18 cellular contexts compared by ENCODE assay signal in the genomic region with DNA sequence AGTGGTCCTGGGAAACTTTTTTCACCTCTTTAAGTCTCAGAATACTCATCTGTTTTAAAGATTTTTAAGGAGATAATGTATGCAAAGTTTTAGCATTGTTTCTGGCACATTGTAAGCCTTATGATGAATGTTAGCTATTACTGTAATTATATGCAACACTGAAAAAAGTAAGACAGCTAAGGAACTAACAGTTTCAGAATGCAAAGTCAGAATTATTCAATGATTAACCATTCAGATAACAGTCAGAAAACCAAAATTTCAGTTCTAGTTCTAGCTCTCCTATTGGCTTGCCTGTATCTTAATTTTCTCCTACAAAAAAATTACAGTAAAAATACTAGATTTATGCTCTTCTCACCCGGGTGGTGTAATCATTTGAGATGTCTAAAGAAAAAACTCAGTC.
DNase-seq lines count a peak whose midpoint lies in the region; ATAC-seq and TF ChIP-seq lines count a peak whose summit lies in the region.
"Had no signal": no experiment of that assay in that cellular context is flagged by ENCODE, and none has a peak within 500 bp of the region (broad histone marks: within the 10 kb centered on the region; RNA-seq: fewer than 3 reads in every experiment).

No MANE protein-coding gene starts in this region.

- no peaks in the 10 kb centered on the region for H3K9me3 Mint-ChIP-seq in activated CD4-positive, alpha-beta T cell treated with anti-CD3 and anti-CD28 coated beads, Interleukin-2, amount 10 ng/mL, durations not matched to agents 7 days and 5 days
- H3K9me3 Mint-ChIP-seq in mesothelial cell of epicardium = peaks cover 4% of the 10 kb centered on the region
- H3K9me3 Mint-ChIP-seq: CD8-positive, alpha-beta T cell had no signal

- no peak for TF ChIP-seq CTCF in mesothelial cell of epicardium (IDR thresholded peaks at IDR 0.05; ENCODE audit: unreplicated experiment)

- POLR2A ChIA-PET in activated CD4-positive, alpha-beta T cell treated with anti-CD3 and anti-CD28 coated beads, Interleukin-2, amount 10 ng/mL, durations not matched to agents 7 days and 5 days (lab: Charles Lee) = no interaction called here

- H3K36me3 Mint-ChIP-seq in activated CD4-positive, alpha-beta T cell treated with anti-CD3 and anti-CD28 coated beads, Interleukin-2, amount 10 ng/mL, durations not matched to agents 7 days and 5 days (ENCODE audit: low read depth) = no peaks in the 10 kb centered on the region
- no peaks in the 10 kb centered on the region for H3K36me3 Mint-ChIP-seq in mesothelial cell of epicardium
- H3K36me3 Mint-ChIP-seq: CD8-positive, alpha-beta T cell had no signal

- H3K27me3 Mint-ChIP-seq in activated CD4-positive, alpha-beta T cell treated with anti-CD3 and anti-CD28 coated beads, Interleukin-2, amount 10 ng/mL, durations not matched to agents 7 days and 5 days = peaks cover 27% of the 10 kb centered on the region
- peaks cover 4% of the 10 kb centered on the region for H3K27me3 Mint-ChIP-seq in mesothelial cell of epicardium (ENCODE audit: low read depth)

- ATAC-seq in GM18511 (IDR thresholded peaks at IDR 0.05; ENCODE audit: unreplicated experiment) = peak; percentile 75
- ATAC-seq in GM19324 (IDR thresholded peaks at IDR 0.05; ENCODE audit: low FRiP score, unreplicated experiment) = peak; percentile 65
- peak; percentile 44 for ATAC-seq in HG02588 (IDR thresholded peaks at IDR 0.05; ENCODE audit: unreplicated experiment)
- ATAC-seq in HG03432 (IDR thresholded peaks at IDR 0.05; ENCODE audit: unreplicated experiment) = peak; percentile 60
- ATAC-seq: CD8-positive, alpha-beta T cell; Panc1; Right ventricle myocardium inferior had no signal

- H3K4me1 Mint-ChIP-seq in activated CD4-positive, alpha-beta T cell treated with anti-CD3 and anti-CD28 coated beads, Interleukin-2, amount 10 ng/mL, durations not matched to agents 7 days and 5 days = no peaks in the 10 kb centered on the region
- no peaks in the 10 kb centered on the region for H3K4me1 Mint-ChIP-seq in mesothelial cell of epicardium
- H3K4me1 Mint-ChIP-seq: IgD-negative memory B cell had no signal

- CTCF ChIA-PET in activated CD4-positive, alpha-beta T cell treated with anti-CD3 and anti-CD28 coated beads, Interleukin-2, amount 10 ng/mL, durations not matched to agents 7 days and 5 days (lab: Charles Lee) = no interaction called here

- DNase-seq in activated CD4-positive, alpha-beta T cell treated with anti-CD3 and anti-CD28 coated beads, Interleukin-2, amount 10 ng/mL, durations not matched to agents 7 days and 5 days = no peak
- DNase-seq in LoVo (ENCODE audit: low spot score) = no peak
- no peak for DNase-seq in mesothelial cell of epicardium (ENCODE audit: low spot score in 2 of 2, unreplicated experiment in 2 of 2)
- no peak for DNase-seq in activated effector memory CD4-positive, alpha-beta T cell treated with anti-CD3 and anti-CD28 coated beads, Interleukin-2, amount 50 U/mL, for 16 hours
- DNase-seq: CD8-positive, alpha-beta T cell; DMS79 treated with DMSO at 0.1 percent for 48 hours; HFFc6; Kasumi-1; NCI-H1105 treated with DMSO at 0.1 percent for 48 hours; NCI-H1694 treated with DMSO at 0.1 percent for 48 hours; NCI-H226 had no signal

- H3K4me3 Mint-ChIP-seq in activated CD4-positive, alpha-beta T cell treated with anti-CD3 and anti-CD28 coated beads, Interleukin-2, amount 10 ng/mL, durations not matched to agents 7 days and 5 days = no peak overlapping the region
- no peak overlapping the region for H3K4me3 Mint-ChIP-seq in mesothelial cell of epicardium
- H3K4me3 Mint-ChIP-seq: CD8-positive, alpha-beta T cell; HFFc6; IgD-negative memory B cell had no signal

- H3K27ac Mint-ChIP-seq in activated CD4-positive, alpha-beta T cell treated with anti-CD3 and anti-CD28 coated beads, Interleukin-2, amount 10 ng/mL, durations not matched to agents 7 days and 5 days = no peak overlapping the region
- H3K27ac Mint-ChIP-seq in mesothelial cell of epicardium = no peak overlapping the region
- H3K27ac Mint-ChIP-seq: CD8-positive, alpha-beta T cell; HFFc6; IgD-negative memory B cell had no signal
